Comparison of ENCODE assay signal across 22 cellular contexts in the genomic region with DNA sequence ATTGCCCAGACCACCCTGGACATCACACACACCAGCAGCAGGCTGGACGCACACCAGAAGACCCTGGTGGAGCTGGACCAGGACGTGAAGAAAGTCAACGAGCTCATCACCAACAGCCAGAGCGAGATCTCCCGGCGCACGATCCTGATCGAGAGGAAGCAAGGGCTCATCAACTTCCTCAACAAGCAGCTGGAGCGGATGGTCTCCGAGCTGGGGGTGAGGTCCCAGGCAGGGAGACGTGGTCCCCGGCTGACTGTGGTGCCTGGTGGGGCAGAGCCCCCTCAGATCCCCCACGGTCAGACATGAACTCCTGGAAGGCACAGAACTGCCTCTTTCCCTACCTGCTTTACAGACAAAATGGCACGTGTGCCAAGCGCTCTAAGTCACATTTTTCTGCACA. TPM values are rescaled to one million over a fixed set of nuclear protein-coding genes. Genes with fewer than 3 reads are reported as not detected.
A peak's percentile ranks its signal among the peaks of the same experiment; 100 is the strongest.
DNase-seq lines count a peak whose midpoint lies in the region; FAIRE-seq and TF ChIP-seq lines count a peak whose summit lies in the region.
"Had no signal": no experiment of that assay in that cellular context is flagged by ENCODE, and none has a peak within 500 bp of the region (broad histone marks: within the 10 kb centered on the region; RNA-seq: fewer than 3 reads in every experiment).

No MANE protein-coding gene starts in this region.

- H3K4me1 ChIP-seq in osteoblast (ENCODE audit: insufficient read depth, low read length) = peaks cover 8% of the 10 kb centered on the region
- H3K4me1 ChIP-seq: Caco-2 had no signal

- no peaks in the 10 kb centered on the region for H3K9me3 Mint-ChIP-seq in activated T-cell treated with anti-CD3 and anti-CD28 coated beads, Interleukin-2, amount 50 U/mL, for 24 hours
- H3K9me3 Mint-ChIP-seq: CD4-positive, alpha-beta T cell; CD8-positive, alpha-beta T cell had no signal

- peak; percentile 47 for FAIRE-seq in bronchial epithelial cell (lab: Jason Lieb, UNC)
- FAIRE-seq: D721Med, G401.6, GM12878, GM12892, GM18507 had no signal

- DNase-seq in activated T-cell treated with anti-CD3 and anti-CD28 coated beads, Interleukin-2, amount 50 U/mL, for 24 hours = no peak
- DNase-seq in activated T-cell treated with anti-CD3 and anti-CD28 coated beads, Interleukin-2, amount 50 U/mL, for 48 hours = no peak
- DNase-seq in bronchial epithelial cell (ENCODE audit: low read depth) (no peak), osteoblast (ENCODE audit: insufficient read length, low spot score, missing footprints) (peak; percentile 38), GF-D8 (lab: John Stamatoyannopoulos, UW) (no peak)
- no peak for DNase-seq in activated CD4-positive, alpha-beta T cell treated with anti-CD3 and anti-CD28 coated beads for 48 hours
- DNase-seq: AML-193; Caco-2; Calu3; CD4-positive, alpha-beta T cell; CD8-positive, alpha-beta T cell; DMS79 treated with DMSO at 0.1 percent for 48 hours had no signal

- no peaks in the 10 kb centered on the region for H4K20me1 ChIP-seq in osteoblast (ENCODE audit: insufficient read depth, low read length)

- no peaks in the 10 kb centered on the region for H3K36me3 ChIP-seq in bronchial epithelial cell (ENCODE audit: control insufficient read depth, insufficient read depth, low read length)
- no peaks in the 10 kb centered on the region for H3K36me3 ChIP-seq in osteoblast (ENCODE audit: insufficient read depth, low read length)
- H3K36me3 ChIP-seq: BLaER1 treated with 17β-estradiol and CSF1 and Interleukin-3, amounts not matched to agents 10 nM and 100 nM had no signal

- H3K27ac Mint-ChIP-seq in activated T-cell treated with anti-CD3 and anti-CD28 coated beads, Interleukin-2, amount 50 U/mL, for 24 hours = peak overlapping the region; percentile 33
- H3K27ac Mint-ChIP-seq: B cell; CD4-positive, alpha-beta T cell; CD8-positive, alpha-beta T cell had no signal

- H3K9me3 ChIP-seq in osteoblast (ENCODE audit: low read depth, low read length) = no peaks in the 10 kb centered on the region
- H3K9me3 ChIP-seq: A549; BLaER1 treated with 17β-estradiol and CSF1 and Interleukin-3, amounts not matched to agents 10 nM and 100 nM; Caco-2 had no signal

- no peak overlapping the region for H3K27ac ChIP-seq in osteoblast (ENCODE audit: low read depth, low read length)
- H3K27ac ChIP-seq: 22Rv1; A549; BLaER1 treated with 17β-estradiol and CSF1 and Interleukin-3, amounts not matched to agents 10 nM and 100 nM; C4-2B had no signal

- no peak overlapping the region for H2AFZ ChIP-seq in osteoblast (ENCODE audit: low read length)

- H3K4me1 Mint-ChIP-seq in activated T-cell treated with anti-CD3 and anti-CD28 coated beads, Interleukin-2, amount 50 U/mL, for 24 hours (ENCODE audit: low read depth) = peaks cover 6% of the 10 kb centered on the region

- H3K27me3 Mint-ChIP-seq in activated T-cell treated with anti-CD3 and anti-CD28 coated beads, Interleukin-2, amount 50 U/mL, for 24 hours = no peaks in the 10 kb centered on the region

- TF ChIP-seq CTCF in bronchial epithelial cell (IDR thresholded peaks at IDR 0.05; ENCODE audit: insufficient read depth, low read length, severe bottlenecking) (no peak), osteoblast (IDR thresholded peaks at IDR 0.05; ENCODE audit: extremely low read depth, low read depth, low read length) (no peak)

- no peak overlapping the region for H3K4me3 Mint-ChIP-seq in activated T-cell treated with anti-CD3 and anti-CD28 coated beads, Interleukin-2, amount 50 U/mL, for 24 hours
- H3K4me3 Mint-ChIP-seq: B cell; CD4-positive, alpha-beta T cell; CD8-positive, alpha-beta T cell had no signal

- no peak overlapping the region for H3K4me3 ChIP-seq in bronchial epithelial cell (ENCODE audit: low read depth, low read length)
- H3K4me3 ChIP-seq in osteoblast (ENCODE audit: insufficient read depth, low read length) = no peak overlapping the region
- H3K4me3 ChIP-seq: A549; BLaER1 treated with 17β-estradiol and CSF1 and Interleukin-3, amounts not matched to agents 10 nM and 100 nM; GM12878 had no signal

- H3K79me2 ChIP-seq in osteoblast (ENCODE audit: insufficient read depth, low read length) = no peaks in the 10 kb centered on the region

- H3K4me2 ChIP-seq in osteoblast (ENCODE audit: insufficient read depth, low read length) = no peak overlapping the region
- H3K4me2 ChIP-seq: A549 had no signal

- no peaks in the 10 kb centered on the region for H3K27me3 ChIP-seq in bronchial epithelial cell (ENCODE audit: control insufficient read depth, insufficient read depth, low read length)
- no peaks in the 10 kb centered on the region for H3K27me3 ChIP-seq in osteoblast (ENCODE audit: insufficient read depth, low read length)

- H3K36me3 Mint-ChIP-seq in activated T-cell treated with anti-CD3 and anti-CD28 coated beads, Interleukin-2, amount 50 U/mL, for 24 hours (ENCODE audit: low read depth) = no peaks in the 10 kb centered on the region
- H3K36me3 Mint-ChIP-seq: CD8-positive, alpha-beta T cell had no signal

RNA-seq across cellular contexts. Expression of gene GAA, which starts 16.6 kb away (rescaled TPM):
- total RNA-seq in bronchial epithelial cell (19.1 and 21.1 TPM in 2 replicates), osteoblast (76.7 and 91.3 TPM in 2 replicates)

RNA-seq across cellular contexts. Expression of gene CCDC40, which starts 48.3 kb away (rescaled TPM):
- total RNA-seq in bronchial epithelial cell (0.79 and 1.7 TPM in 2 replicates), osteoblast (8.3 and 11.8 TPM in 2 replicates)

RNA-seq across cellular contexts. Expression of gene TBC1D16, which starts 49.1 kb away (rescaled TPM):
- total RNA-seq in bronchial epithelial cell = 23.7 and 33.2 TPM in 2 replicates
- 63.1 and 68.8 TPM in 2 replicates for total RNA-seq in osteoblast
